In genomic region chr4:147772459-147772969, GRCh38 we compare ENCODE assay signal across 8 cellular contexts. TPM values are rescaled to one million over a fixed set of nuclear protein-coding genes. Genes with fewer than 3 reads are reported as not detected.
DNase-seq lines count a peak whose midpoint lies in the region; ATAC-seq and TF ChIP-seq lines count a peak whose summit lies in the region.

No MANE protein-coding gene starts in this region.

- H3K4me3 ChIP-seq in SJCRH30 (peak overlapping the region; percentile 25), fibroblast of the aortic adventitia (ENCODE audit: low read depth, low read length) (no peak overlapping the region), rectal smooth muscle tissue (ENCODE audit: low read length) (no peak overlapping the region), upper lobe of right lung (no peak overlapping the region), HAP-1 (no peak overlapping the region)

- ATAC-seq in upper lobe of right lung, result no peak

- in situ Hi-C loops in HAP-1 (cut with MboI; ENCODE audit: low sequenced_read_pairs), result no loop called here

- intact Hi-C loops in upper lobe of right lung (cut with DNase I), result no loop called here

- H3K9ac ChIP-seq in rectal smooth muscle tissue (ENCODE audit: low read length), result no peak overlapping the region

- TF ChIP-seq CTCF in fibroblast of the aortic adventitia (IDR thresholded peaks at IDR 0.05; ENCODE audit: insufficient read depth, low read length), result no peak
- no peak for TF ChIP-seq CTCF in upper lobe of right lung (IDR thresholded peaks at IDR 0.05)

- H3K27ac ChIP-seq in SJCRH30 (peak overlapping the region; percentile 89), rectal smooth muscle tissue (ENCODE audit: low read depth, low read length) (peak overlapping the region; percentile 53), upper lobe of right lung (no peak overlapping the region)

- no peaks in the 10 kb centered on the region for H3K9me3 ChIP-seq in SJCRH30 (replicated peaks)
- no peaks in the 10 kb centered on the region for H3K9me3 ChIP-seq in upper lobe of right lung
- no peaks in the 10 kb centered on the region for H3K9me3 ChIP-seq in HAP-1

- no peaks in the 10 kb centered on the region for H3K27me3 ChIP-seq in SJCRH30
- H3K27me3 ChIP-seq in rectal smooth muscle tissue (ENCODE audit: control insufficient read depth, insufficient read depth, low read length), result no peaks in the 10 kb centered on the region
- H3K27me3 ChIP-seq in upper lobe of right lung, result no peaks in the 10 kb centered on the region
- no peaks in the 10 kb centered on the region for H3K27me3 ChIP-seq in HAP-1 (ENCODE audit: low read depth)

- peak; percentile 34 for DNase-seq in Daoy (ENCODE audit: low read depth)
- peak; percentile 79 to 90 for DNase-seq in SJCRH30
- DNase-seq in fibroblast of the aortic adventitia (ENCODE audit: low read depth), result peak; percentile 90
- DNase-seq in upper lobe of right lung, result no peak
- DNase-seq in stimulated activated CD4-positive, alpha-beta T cell treated with anti-CD3 and anti-CD28 coated beads, Interleukin-15, amount 100 ng/mL, for 24 hours, result no peak
- DNase-seq in activated gamma-delta T cell (lab: John Stamatoyannopoulos, UW), result no peak
- no peak for DNase-seq in HAP-1 (ENCODE audit: low spot score in 2 of 2)

- peaks cover 37% of the 10 kb centered on the region for H3K4me1 ChIP-seq in SJCRH30
- peaks cover 16% of the 10 kb centered on the region for H3K4me1 ChIP-seq in rectal smooth muscle tissue (ENCODE audit: control insufficient read depth, insufficient read depth, low read length)
- H3K4me1 ChIP-seq in upper lobe of right lung, result peaks cover 18% of the 10 kb centered on the region
- H3K4me1 ChIP-seq in HAP-1, result no peaks in the 10 kb centered on the region

- H3K36me3 ChIP-seq in SJCRH30, result no peaks in the 10 kb centered on the region
- H3K36me3 ChIP-seq in rectal smooth muscle tissue (ENCODE audit: control insufficient read depth, insufficient read depth, low read length), result no peaks in the 10 kb centered on the region
- H3K36me3 ChIP-seq in upper lobe of right lung, result no peaks in the 10 kb centered on the region
- no peaks in the 10 kb centered on the region for H3K36me3 ChIP-seq in HAP-1 (replicated peaks)

RNA-seq across cellular contexts. Expression of gene ARHGAP10, which starts 40.6 kb away (rescaled TPM):
- total RNA-seq in Daoy (2014; rRNA removed; shearing (Covaris generic)), result 7.7 and 9.4 TPM in 2 replicates
- total RNA-seq in SJCRH30 (2014; rRNA removed; shearing (Covaris generic)), result 19.9 and 25.0 TPM in 2 replicates
- total RNA-seq in fibroblast of the aortic adventitia (ENCODE audit: low replicate concordance) (32.1 and 45.0 TPM in 2 replicates), upper lobe of right lung (26.9 TPM)

Comparison
In these comparisons a context has a peak if more than half of its experiments do, and no peak if none do; other contexts are left out.
1. DNase-seq: peak in Daoy (single experiment), SJCRH30 (2 of 2) and fibroblast of the aortic adventitia (single experiment); none in upper lobe of right lung (single experiment), stimulated activated CD4-positive, alpha-beta T cell treated with anti-CD3 and anti-CD28 coated beads, Interleukin-15, amount 100 ng/mL, for 24 hours (single experiment), activated gamma-delta T cell (single experiment) and HAP-1 (0 of 2).